ENCODE assay signal across 8 cellular contexts in genomic region chr2:86194751-86195054, GRCh38. TPM values are rescaled to one million over a fixed set of nuclear protein-coding genes. Genes with fewer than 3 reads are reported as not detected.
DNase-seq lines count a peak whose midpoint lies in the region; ATAC-seq and FAIRE-seq lines count a peak whose summit lies in the region.

No MANE protein-coding gene starts in this region.

- peaks cover 8% of the 10 kb centered on the region for H3K4me1 ChIP-seq in iPS-15b (ENCODE audit: control insufficient read depth, insufficient read depth, low read length)
- H3K4me1 ChIP-seq in small intestine (ENCODE audit: control insufficient read depth in 2 of 2, insufficient read depth in 1 of 2, low read depth in 1 of 2, low read length in 1 of 2): peaks cover 0 to 6% of the 10 kb centered on the region in 2 donors

- peaks cover 30% of the 10 kb centered on the region for H3K36me3 Mint-ChIP-seq in activated naive CD4-positive, alpha-beta T cell treated with anti-CD3 and anti-CD28 coated beads, Interleukin-2, amount 10 ng/mL, durations not matched to agents 7 days and 5 days
- peaks cover 39 to 54% of the 10 kb centered on the region in 2 donors for H3K36me3 Mint-ChIP-seq in activated naive CD4-positive, alpha-beta T cell treated with anti-CD3 and anti-CD28 coated beads, Interleukin-2, amount 50 U/mL, for 72 hours

- H3K9me3 Mint-ChIP-seq in activated naive CD4-positive, alpha-beta T cell treated with anti-CD3 and anti-CD28 coated beads, Interleukin-2, amount 10 ng/mL, durations not matched to agents 7 days and 5 days: no peaks in the 10 kb centered on the region
- H3K9me3 Mint-ChIP-seq in activated naive CD4-positive, alpha-beta T cell treated with anti-CD3 and anti-CD28 coated beads, Interleukin-2, amount 50 U/mL, for 72 hours: no peaks in the 10 kb centered on the region

- ATAC-seq in activated naive CD4-positive, alpha-beta T cell treated with anti-CD3 and anti-CD28 coated beads, Interleukin-2, amount 50 U/mL, for 72 hours: no peak
- no peak for ATAC-seq in GM21825 (IDR thresholded peaks at IDR 0.05; ENCODE audit: unreplicated experiment)

- H3K4me1 Mint-ChIP-seq in activated naive CD4-positive, alpha-beta T cell treated with anti-CD3 and anti-CD28 coated beads, Interleukin-2, amount 10 ng/mL, durations not matched to agents 7 days and 5 days: peaks cover 67% of the 10 kb centered on the region

- H3K9ac ChIP-seq in iPS-15b (ENCODE audit: low read depth, low read length): no peak overlapping the region

- no peaks in the 10 kb centered on the region for H3K27me3 Mint-ChIP-seq in activated naive CD4-positive, alpha-beta T cell treated with anti-CD3 and anti-CD28 coated beads, Interleukin-2, amount 10 ng/mL, durations not matched to agents 7 days and 5 days

- H3K36me3 ChIP-seq in iPS-15b (ENCODE audit: control insufficient read depth, insufficient read depth, low read length): peaks cover 2% of the 10 kb centered on the region
- H3K36me3 ChIP-seq in small intestine (ENCODE audit: control insufficient read depth in 2 of 2, insufficient read depth in 2 of 2, low read length in 2 of 2): peaks cover 0 to 2% of the 10 kb centered on the region in 2 donors

- peak overlapping the region; percentile 98 to 100 for H3K27ac ChIP-seq in small intestine (ENCODE audit: low read depth in 1 of 2, low read length in 1 of 2)

- CTCF ChIA-PET in activated naive CD4-positive, alpha-beta T cell treated with anti-CD3 and anti-CD28 coated beads, Interleukin-2, amount 10 ng/mL, durations not matched to agents 7 days and 5 days (lab: Charles Lee): interaction anchor here (1.8 kb wide), 1 partner anchor 9 kb away, joined by 3 read pairs; no protein-coding TSS in a partner anchor

- H3K9me3 ChIP-seq in iPS-15b (ENCODE audit: control insufficient read depth, insufficient read depth, low read length) (no peaks in the 10 kb centered on the region), small intestine (ENCODE audit: control insufficient read depth, low read depth) (no peaks in the 10 kb centered on the region)

- peak overlapping the region; percentile 94 for H3K27ac Mint-ChIP-seq in activated naive CD4-positive, alpha-beta T cell treated with anti-CD3 and anti-CD28 coated beads, Interleukin-2, amount 10 ng/mL, durations not matched to agents 7 days and 5 days
- peak overlapping the region; percentile 98 for H3K27ac Mint-ChIP-seq in activated naive CD4-positive, alpha-beta T cell treated with anti-CD3 and anti-CD28 coated beads, Interleukin-2, amount 50 U/mL, for 72 hours

- no peak for FAIRE-seq in small intestine (lab: Jason Lieb, UNC)

- 0 to 1% (median 0%) methylated on average over 17 of the region's 17 CpGs for WGBS in small intestine, 3 donors

- peak overlapping the region; percentile 96 for H3K4me3 Mint-ChIP-seq in activated naive CD4-positive, alpha-beta T cell treated with anti-CD3 and anti-CD28 coated beads, Interleukin-2, amount 10 ng/mL, durations not matched to agents 7 days and 5 days

- peak overlapping the region; percentile 99 for H3K4me3 ChIP-seq in iPS-15b (ENCODE audit: low read depth, low read length)
- peak overlapping the region; percentile 76 to 88 for H3K4me3 ChIP-seq in small intestine (ENCODE audit: low read depth in 1 of 2, low read length in 2 of 2)

- H3K27me3 ChIP-seq in iPS-15b (ENCODE audit: control insufficient read depth, insufficient read depth, low read length): no peaks in the 10 kb centered on the region
- no peaks in the 10 kb centered on the region for H3K27me3 ChIP-seq in small intestine (ENCODE audit: control insufficient read depth in 2 of 2, insufficient read depth in 2 of 2, low read length in 2 of 2)

- no peak for DNase-seq in activated naive CD4-positive, alpha-beta T cell treated with anti-CD3 and anti-CD28 coated beads, Interleukin-2, amount 10 ng/mL, durations not matched to agents 7 days and 5 days
- DNase-seq in activated naive CD4-positive, alpha-beta T cell treated with Interleukin-2 at 50 U/mL for 16 hours: no peak
- no peak for DNase-seq in activated naive CD4-positive, alpha-beta T cell treated with anti-CD3 and anti-CD28 coated beads, Interleukin-2, amount 50 U/mL, for 72 hours (ENCODE audit: low spot score in 2 of 2)
- DNase-seq in small intestine: peak; percentile 98
- no peak for DNase-seq in NCI-H226
- DNase-seq in activated effector memory CD4-positive, alpha-beta T cell treated with Interleukin-2 at 50 U/mL for 16 hours: no peak

RNA-seq across cellular contexts. Expression of gene IMMT, which starts 0.6 kb away (rescaled TPM):
- 100 to 1,000 TPM; 177 to 180 TPM for total RNA-seq in activated naive CD4-positive, alpha-beta T cell treated with anti-CD3 and anti-CD28 coated beads, Interleukin-2, amount 50 U/mL, for 72 hours
- polyA plus RNA-seq in small intestine: 10 to 100 TPM; 69.2 to 82.1 (median 71.2) TPM

RNA-seq across cellular contexts. Expression of gene MRPL35, which starts 4.6 kb away (rescaled TPM):
- 10 to 100 TPM; 47.2 to 60.5 TPM for total RNA-seq in activated naive CD4-positive, alpha-beta T cell treated with anti-CD3 and anti-CD28 coated beads, Interleukin-2, amount 50 U/mL, for 72 hours
- polyA plus RNA-seq in small intestine: 10 to 100 TPM; 65.4 to 78.5 (median 78.5) TPM
